Comparison of ENCODE assay signal across 8 cellular contexts in genomic region chr22:29267462-29267857, GRCh38. TPM values are rescaled to one million over a fixed set of nuclear protein-coding genes. Genes with fewer than 3 reads are reported as not detected.
DNase-seq lines count a peak whose midpoint lies in the region; ATAC-seq and TF ChIP-seq lines count a peak whose summit lies in the region.

No MANE protein-coding gene starts in this region.

- ATAC-seq in GM19455 (IDR thresholded peaks at IDR 0.05; ENCODE audit: unreplicated experiment), result peak; percentile 36
- ATAC-seq in RWPE2 (ENCODE audit: low read depth), result no peak

- H3K36me3 ChIP-seq in RWPE2 (ENCODE audit: low read depth), result peaks cover 58% of the 10 kb centered on the region

- no peak for DNase-seq in RWPE2 (ENCODE audit: low spot score)
- DNase-seq in fibroblast of the aortic adventitia (ENCODE audit: low read depth), result no peak
- no peak for DNase-seq in NCI-H2171 (lab: John Stamatoyannopoulos, UW)
- no peak for DNase-seq in stimulated activated CD4-positive, alpha-beta T cell treated with anti-CD3 and anti-CD28 coated beads, Interleukin-1b, Interleukin-23, amount 100 ng/mL, for 48 hours
- DNase-seq in cortex of kidney (lab: John Stamatoyannopoulos, UW), result no peak
- no peak for DNase-seq in NOMO-1 (lab: John Stamatoyannopoulos, UW; ENCODE audit: unreplicated experiment in 2 of 2)

- peak overlapping the region; percentile 93 for H3K4me3 ChIP-seq in RWPE2 (ENCODE audit: severe bottlenecking)
- H3K4me3 ChIP-seq in fibroblast of the aortic adventitia (ENCODE audit: low read depth, low read length), result peak overlapping the region; percentile 92
- H3K4me3 ChIP-seq in skin epidermis, result peak overlapping the region; percentile 80 to 99 (median 89)

- H3K9me3 ChIP-seq in RWPE2 (ENCODE audit: severe bottlenecking), result no peaks in the 10 kb centered on the region

- peak overlapping the region; percentile 84 for H3K27ac ChIP-seq in RWPE2 (ENCODE audit: poor library complexity, severe bottlenecking)
- H3K27ac ChIP-seq in skin epidermis, result peak overlapping the region; percentile 98 to 100 (median 100)

- TF ChIP-seq CTCF in RWPE2 (IDR thresholded peaks at IDR 0.05; ENCODE audit: poor library complexity, severe bottlenecking), result no peak
- TF ChIP-seq CTCF in fibroblast of the aortic adventitia (IDR thresholded peaks at IDR 0.05; ENCODE audit: insufficient read depth, low read length), result no peak

- peaks cover 20% of the 10 kb centered on the region for H3K4me1 ChIP-seq in RWPE2 (ENCODE audit: insufficient read depth, poor library complexity, severe bottlenecking)

- no peaks in the 10 kb centered on the region for H3K27me3 ChIP-seq in RWPE2 (ENCODE audit: insufficient read depth, poor library complexity, severe bottlenecking)

RNA-seq across cellular contexts. Expression of gene RHBDD3, which starts 0.3 kb away (rescaled TPM):
- 22.0 and 29.8 TPM in 2 replicates for total RNA-seq in fibroblast of the aortic adventitia (ENCODE audit: low replicate concordance)

RNA-seq across cellular contexts. Expression of gene EWSR1, which starts 0.6 kb away (rescaled TPM):
- 108 and 176 TPM in 2 replicates for total RNA-seq in fibroblast of the aortic adventitia (ENCODE audit: low replicate concordance)

RNA-seq across cellular contexts. Expression of gene GAS2L1, which starts 39.0 kb away (rescaled TPM):
- 5.0 and 15.0 TPM in 2 replicates for total RNA-seq in fibroblast of the aortic adventitia (ENCODE audit: low replicate concordance)

RNA-seq across cellular contexts. Expression of gene RASL10A, which starts 48.0 kb away (rescaled TPM):
- total RNA-seq in fibroblast of the aortic adventitia (ENCODE audit: low replicate concordance), result not detected in 2 replicates
